ENCODE assay signal across 8 cellular contexts in the genomic region with DNA sequence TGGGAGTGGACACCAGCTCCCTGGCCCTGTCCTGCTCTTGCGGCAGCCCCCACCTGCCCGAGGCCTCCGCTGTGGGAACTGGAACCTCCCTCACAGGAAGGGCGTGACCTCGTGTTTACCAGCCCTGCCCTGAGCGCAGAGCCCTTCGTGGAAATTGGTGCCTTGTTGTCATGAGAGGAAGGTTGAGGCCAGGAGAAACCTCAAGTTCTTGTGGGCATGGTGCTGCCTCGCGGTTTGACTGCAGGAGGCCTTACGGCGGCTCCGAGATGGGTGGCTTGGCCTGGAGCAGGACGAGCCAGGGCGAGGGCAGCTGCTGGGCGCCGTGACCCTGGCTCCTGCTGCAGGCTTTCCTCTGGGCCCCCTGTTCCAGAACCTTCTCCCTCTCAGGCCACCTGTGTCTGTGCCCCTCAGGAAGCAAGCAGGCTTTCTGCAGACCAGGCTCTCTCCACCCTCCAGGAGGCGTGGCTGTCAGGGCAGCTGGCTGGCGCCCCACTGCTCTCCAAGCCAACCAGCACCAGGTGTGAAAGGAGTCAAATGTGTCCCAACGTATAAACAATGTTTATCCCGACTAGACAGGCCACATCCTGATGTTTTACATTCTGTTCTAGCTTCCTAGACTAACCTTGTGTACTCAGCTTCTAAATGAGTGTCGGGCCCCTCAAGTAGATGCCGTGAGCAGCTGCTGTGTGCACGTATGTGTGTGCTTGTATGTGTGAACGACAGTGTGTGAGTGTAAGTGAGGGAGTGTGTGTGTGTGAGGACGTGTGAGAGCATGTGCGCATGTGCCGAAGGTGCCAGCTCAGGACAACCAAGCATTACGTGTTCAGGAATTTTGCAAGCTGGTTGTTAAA. TPM values are rescaled to one million over a fixed set of nuclear protein-coding genes. Genes with fewer than 3 reads are reported as not detected.
DNase-seq lines count a peak whose midpoint lies in the region; ATAC-seq and TF ChIP-seq lines count a peak whose summit lies in the region.

No MANE protein-coding gene starts in this region.

- H3K9me3 Mint-ChIP-seq in Calu3 (ENCODE audit: low read depth, unreplicated experiment): no peaks in the 10 kb centered on the region

- no TSS peak for BruUV-seq in Calu3 (replicated peaks; lab: Mats Ljungman, UMichigan)

- peak; percentile 41 for ATAC-seq in Right ventricle myocardium superior (ENCODE audit: poor library complexity)
- peak; percentile 46 for ATAC-seq in esophagus mucosa
- ATAC-seq in stimulated activated naive CD8-positive, alpha-beta T cell treated with anti-CD3 and anti-CD28 coated beads, Interleukin-15, Interleukin-2, amounts not matched to agents 100 U/mL and 50 U/mL, for 24 hours: peak; percentile 33
- no peak for ATAC-seq in HG02763 (IDR thresholded peaks at IDR 0.05; ENCODE audit: unreplicated experiment)

- H3K36me3 ChIP-seq in right atrium auricular region: no peaks in the 10 kb centered on the region

- CTCF ChIA-PET in Calu3 (lab: Charles Lee): no interaction called here

- H3K4me3 Mint-ChIP-seq in Calu3 (ENCODE audit: low read depth, unreplicated experiment): no peak overlapping the region

- H3K27ac ChIP-seq in right atrium auricular region: no peak overlapping the region

- TF ChIP-seq CTCF in right atrium auricular region (IDR thresholded peaks at IDR 0.05) (no peak), Calu3 (IDR thresholded peaks at IDR 0.05; ENCODE audit: unreplicated experiment) (no peak)

- intact Hi-C loops in Right ventricle myocardium superior (cut with DNase I): no loop called here
- intact Hi-C loops in Calu3 (cut with micrococcal nuclease; ENCODE audit: unreplicated experiment): no loop called here

- no peaks in the 10 kb centered on the region for H3K36me3 Mint-ChIP-seq in Calu3 (ENCODE audit: insufficient read depth, unreplicated experiment)

- H3K4me1 Mint-ChIP-seq in Calu3 (ENCODE audit: low read depth, unreplicated experiment): no peaks in the 10 kb centered on the region

- no peaks in the 10 kb centered on the region for H3K9me3 ChIP-seq in right atrium auricular region

- H3K4me3 ChIP-seq in right atrium auricular region: no peak overlapping the region

- H3K27me3 ChIP-seq in right atrium auricular region: no peaks in the 10 kb centered on the region

- DNase-seq in Right ventricle myocardium superior (peak; percentile 51), right atrium auricular region (ENCODE audit: low spot score) (no peak), kidney glomerular epithelial cell (lab: John Stamatoyannopoulos, UW) (no peak), Calu3 (no peak)
- DNase-seq in activated CD4-positive, CD25-positive, alpha-beta regulatory T cell treated with anti-CD3 and anti-CD28 coated beads, Interleukin-2, amount 50 U/mL, for 16 hours (ENCODE audit: low read depth, low spot score): peak; percentile 56
- peak; percentile 56 for DNase-seq in stimulated activated naive CD8-positive, alpha-beta T cell treated with anti-CD3 and anti-CD28 coated beads, Interleukin-15, Interleukin-2, amounts not matched to agents 100 U/mL and 50 U/mL, for 24 hours

- no peaks in the 10 kb centered on the region for H3K27me3 Mint-ChIP-seq in Calu3 (ENCODE audit: unreplicated experiment)

- peaks cover 0 to 7% of the 10 kb centered on the region in 2 donors for H3K4me1 ChIP-seq in right atrium auricular region

- no peak overlapping the region for H3K27ac Mint-ChIP-seq in Calu3 (ENCODE audit: unreplicated experiment)

RNA-seq across cellular contexts. Expression of gene RASA3, which starts 10.4 kb away (rescaled TPM):
- 11.2 TPM for total RNA-seq in Right ventricle myocardium superior
- total RNA-seq in right atrium auricular region: 10 to 100 TPM; 10.2 to 13.2 TPM
- 1.6 TPM for total RNA-seq in esophagus mucosa
- total RNA-seq in Calu3 (2022): 0.26 and 0.49 TPM in 2 replicates

RNA-seq across cellular contexts. Expression of gene CFAP97D2, which starts 36.2 kb away (rescaled TPM):
- total RNA-seq in Right ventricle myocardium superior (not detected), right atrium auricular region (not detected), esophagus mucosa (not detected), Calu3 (2022) (not detected in 2 replicates)

Comparison
In these comparisons a context has a peak if more than half of its experiments do, and no peak if none do; other contexts are left out.
1. DNase-seq: peak in Right ventricle myocardium superior (single experiment), activated CD4-positive, CD25-positive, alpha-beta regulatory T cell treated with anti-CD3 and anti-CD28 coated beads, Interleukin-2, amount 50 U/mL, for 16 hours (single experiment) and stimulated activated naive CD8-positive, alpha-beta T cell treated with anti-CD3 and anti-CD28 coated beads, Interleukin-15, Interleukin-2, amounts not matched to agents 100 U/mL and 50 U/mL, for 24 hours (single experiment); none in right atrium auricular region (single experiment), kidney glomerular epithelial cell (single experiment) and Calu3 (single experiment).